ENCODE assay signal across 13 cellular contexts in genomic region chr5:452856-453710, GRCh38. TPM values are rescaled to one million over a fixed set of nuclear protein-coding genes. Genes with fewer than 3 reads are reported as not detected.
DNase-seq lines count a peak whose midpoint lies in the region; FAIRE-seq and TF ChIP-seq lines count a peak whose summit lies in the region.
"Had no signal": no experiment of that assay in that cellular context is flagged by ENCODE, and none has a peak within 500 bp of the region (broad histone marks: within the 10 kb centered on the region; RNA-seq: fewer than 3 reads in every experiment).

No MANE protein-coding gene starts in this region.

- peaks cover 85% of the 10 kb centered on the region for H3K36me3 Mint-ChIP-seq in T-helper 2 cell treated with Interferon-gamma antibody and Interleukin-4, amounts not matched to agents 5 μg/mL and 100 μg/mL, for 36 hours (ENCODE audit: low read depth)
- peaks cover 66% of the 10 kb centered on the region for H3K36me3 Mint-ChIP-seq in activated naive CD8-positive, alpha-beta T cell treated with anti-CD3 and anti-CD28 coated beads for 36 hours
- peaks cover 51% of the 10 kb centered on the region for H3K36me3 Mint-ChIP-seq in progenitor cell of endocrine pancreas (ENCODE audit: insufficient read depth)

- H3K4me3 Mint-ChIP-seq in T-helper 2 cell treated with Interferon-gamma antibody and Interleukin-4, amounts not matched to agents 5 μg/mL and 100 μg/mL, for 36 hours = peak overlapping the region; percentile 38
- H3K4me3 Mint-ChIP-seq in activated naive CD8-positive, alpha-beta T cell treated with anti-CD3 and anti-CD28 coated beads for 36 hours = no peak overlapping the region
- no peak overlapping the region for H3K4me3 Mint-ChIP-seq in progenitor cell of endocrine pancreas (ENCODE audit: low read depth)
- H3K4me3 Mint-ChIP-seq: IgD-negative memory B cell had no signal

- no peaks in the 10 kb centered on the region for H3K27me3 Mint-ChIP-seq in T-helper 2 cell treated with Interferon-gamma antibody and Interleukin-4, amounts not matched to agents 5 μg/mL and 100 μg/mL, for 36 hours (ENCODE audit: low read depth)
- H3K27me3 Mint-ChIP-seq in activated naive CD8-positive, alpha-beta T cell treated with anti-CD3 and anti-CD28 coated beads for 36 hours = no peaks in the 10 kb centered on the region
- no peaks in the 10 kb centered on the region for H3K27me3 Mint-ChIP-seq in progenitor cell of endocrine pancreas
- H3K27me3 Mint-ChIP-seq: IgD-negative memory B cell had no signal

- no peak for TF ChIP-seq CTCF in progenitor cell of endocrine pancreas (IDR thresholded peaks at IDR 0.05; ENCODE audit: unreplicated experiment)

- peak; percentile 68 for FAIRE-seq in HTR-8/SVneo (lab: Jason Lieb, UNC)

- peak overlapping the region; percentile 71 for H3K27ac Mint-ChIP-seq in T-helper 2 cell treated with Interferon-gamma antibody and Interleukin-4, amounts not matched to agents 5 μg/mL and 100 μg/mL, for 36 hours
- peak overlapping the region; percentile 58 for H3K27ac Mint-ChIP-seq in activated naive CD8-positive, alpha-beta T cell treated with anti-CD3 and anti-CD28 coated beads for 36 hours
- H3K27ac Mint-ChIP-seq in progenitor cell of endocrine pancreas = no peak overlapping the region

- no peak for DNase-seq in T-helper 2 cell treated with Interferon-gamma antibody and Interleukin-4, amounts not matched to agents 5 μg/mL and 100 μg/mL, for 36 hours (ENCODE audit: low spot score)
- DNase-seq in T-helper 2 cell (no peak), HTR-8/SVneo (ENCODE audit: insufficient read length, low spot score) (no peak), myocyte (ENCODE audit: low read depth) (peak; percentile 94), medulla oblongata (ENCODE audit: extremely low spot score) (no peak), progenitor cell of endocrine pancreas (ENCODE audit: low spot score, unreplicated experiment) (no peak), AG08395 (ENCODE audit: low spot score) (no peak)
- DNase-seq in activated naive CD8-positive, alpha-beta T cell treated with anti-CD3 and anti-CD28 coated beads for 36 hours = no peak
- DNase-seq: 8988T, GM23248, NCI-H1105 treated with DMSO at 0.1 percent for 48 hours, NCI-H226 had no signal

- H3K4me1 Mint-ChIP-seq in T-helper 2 cell treated with Interferon-gamma antibody and Interleukin-4, amounts not matched to agents 5 μg/mL and 100 μg/mL, for 36 hours (ENCODE audit: low read depth) = peaks cover 20% of the 10 kb centered on the region
- H3K4me1 Mint-ChIP-seq in activated naive CD8-positive, alpha-beta T cell treated with anti-CD3 and anti-CD28 coated beads for 36 hours = peaks cover 30% of the 10 kb centered on the region
- no peaks in the 10 kb centered on the region for H3K4me1 Mint-ChIP-seq in progenitor cell of endocrine pancreas (ENCODE audit: low read depth)

- peaks cover 29% of the 10 kb centered on the region for H3K9me3 Mint-ChIP-seq in T-helper 2 cell treated with Interferon-gamma antibody and Interleukin-4, amounts not matched to agents 5 μg/mL and 100 μg/mL, for 36 hours
- H3K9me3 Mint-ChIP-seq in activated naive CD8-positive, alpha-beta T cell treated with anti-CD3 and anti-CD28 coated beads for 36 hours = peaks cover 24% of the 10 kb centered on the region
- H3K9me3 Mint-ChIP-seq in progenitor cell of endocrine pancreas (ENCODE audit: low read depth) = peaks cover 15% of the 10 kb centered on the region

RNA-seq across cellular contexts. Expression of gene EXOC3, which starts 10.1 kb away (rescaled TPM):
- total RNA-seq in activated naive CD8-positive, alpha-beta T cell treated with anti-CD3 and anti-CD28 coated beads for 36 hours = 10 to 100 TPM; 58.2 to 61.2 TPM
- 67.8 and 71.0 TPM in 2 replicates for total RNA-seq in myocyte
- 58.6 TPM for polyA plus RNA-seq in myocyte (2012)
- 66.5 and 67.3 TPM in 2 replicates for total RNA-seq in progenitor cell of endocrine pancreas
